Comparison of ENCODE assay signal across 8 cellular contexts in genomic region chr2:168890006-168890782, GRCh38. TPM values are rescaled to one million over a fixed set of nuclear protein-coding genes. Genes with fewer than 3 reads are reported as not detected.
DNase-seq lines count a peak whose midpoint lies in the region; ATAC-seq and TF ChIP-seq lines count a peak whose summit lies in the region.

Gene SPC25 (minus strand): TSS chr2:168890430. CDS start chr2:168889519, 911 bp downstream.

- intact Hi-C loops in Right ventricle myocardium inferior (cut with DNase I), result no loop called here
- intact Hi-C loops in ovary (cut with DNase I), result no loop called here
- intact Hi-C loops in tibial artery (cut with DNase I; ENCODE audit: low total_unique reads), result no loop called here

- 1% methylated on average over 38 of the region's 38 CpGs for WGBS in ovary, 3 donors

- peaks cover 15 to 37% of the 10 kb centered on the region in 2 donors for H3K36me3 Mint-ChIP-seq in activated naive CD4-positive, alpha-beta T cell treated with anti-CD3 and anti-CD28 coated beads, Interleukin-2, amount 50 U/mL, for 72 hours

- H3K4me3 ChIP-seq in ovary (peak within 1 kb of the TSS; percentile 49), tibial artery (peak within 1 kb of the TSS; percentile 47 to 59)

- H3K9me3 ChIP-seq in ovary, result no peaks in the 10 kb centered on the region
- no peaks in the 10 kb centered on the region for H3K9me3 ChIP-seq in tibial artery

- peak within 1 kb of the TSS; percentile 93 for H3K27ac Mint-ChIP-seq in activated naive CD4-positive, alpha-beta T cell treated with anti-CD3 and anti-CD28 coated beads, Interleukin-2, amount 50 U/mL, for 72 hours

- H3K4me1 ChIP-seq in ovary (ENCODE audit: insufficient read depth) (no peaks in the 10 kb centered on the region), tibial artery (peaks cover 0 to 12% (median 6%) of the 10 kb centered on the region in 4 donors)

- DNase-seq in NCI-H1092 treated with DMSO at 0.1 percent for 48 hours (lab: John Stamatoyannopoulos, UW), result peak; percentile 89
- peak; percentile 96 for DNase-seq in SKM-1 treated with dmso at 0.1 percent for 144 hours (lab: John Stamatoyannopoulos, UW; ENCODE audit: unreplicated experiment)
- peak; percentile 84 to 90 for DNase-seq in activated naive CD4-positive, alpha-beta T cell treated with anti-CD3 and anti-CD28 coated beads, Interleukin-2, amount 50 U/mL, for 72 hours (ENCODE audit: low spot score in 2 of 2)
- DNase-seq in Right ventricle myocardium inferior (ENCODE audit: missing footprints), result peak; percentile 91
- peak; percentile 85 to 91 (median 88) for DNase-seq in ovary
- DNase-seq in tibial artery, result peak; percentile 80 to 89

- H3K27ac ChIP-seq in ovary (no peak within 1 kb of the TSS), tibial artery (no peak within 1 kb of the TSS)

- TF ChIP-seq CTCF in ovary (IDR thresholded peaks at IDR 0.05) (peak in 1 of 3 donors; percentile 24), tibial artery (IDR thresholded peaks at IDR 0.05) (peak; percentile 8 to 20)

- H3K9me3 Mint-ChIP-seq in activated naive CD4-positive, alpha-beta T cell treated with anti-CD3 and anti-CD28 coated beads, Interleukin-2, amount 50 U/mL, for 72 hours, result no peaks in the 10 kb centered on the region

- ATAC-seq in HG02623 (IDR thresholded peaks at IDR 0.05; ENCODE audit: unreplicated experiment), result peak; percentile 100
- ATAC-seq in activated naive CD4-positive, alpha-beta T cell treated with anti-CD3 and anti-CD28 coated beads, Interleukin-2, amount 50 U/mL, for 72 hours, result peak; percentile 99 to 100
- ATAC-seq in Right ventricle myocardium inferior, result peak; percentile 96

- H3K27me3 ChIP-seq in ovary, result no peaks in the 10 kb centered on the region
- H3K27me3 ChIP-seq in tibial artery, result no peaks in the 10 kb centered on the region

- TF ChIP-seq EP300 in ovary (IDR thresholded peaks at IDR 0.05), result no peak

- peak; percentile 34 for TF ChIP-seq POLR2A in GM10847 (IDR thresholded peaks at IDR 0.05; ENCODE audit: extremely low read depth, insufficient read length)
- no peak for TF ChIP-seq POLR2A in ovary (IDR thresholded peaks at IDR 0.05)

- H3K36me3 ChIP-seq in ovary (no peaks in the 10 kb centered on the region), tibial artery (no peaks in the 10 kb centered on the region)

RNA-seq across cellular contexts. Expression of gene SPC25, which starts in this region (rescaled TPM):
- total RNA-seq in activated naive CD4-positive, alpha-beta T cell treated with anti-CD3 and anti-CD28 coated beads, Interleukin-2, amount 50 U/mL, for 72 hours, result 10 to 100 TPM; 28.5 to 50.5 TPM
- total RNA-seq in Right ventricle myocardium inferior, result 0.60 TPM
- 1 to 10 TPM in 2 of 7 donors, under 1 TPM in 5; 0.34 to 2.4 (median 0.66) TPM for total RNA-seq in ovary
- polyA plus RNA-seq in ovary, result 1 to 10 TPM in 1 of 2 donors, under 1 TPM in 1; 0.85 to 1.3 TPM

Comparison
In these comparisons a context has a peak if more than half of its experiments do, and no peak if none do; other contexts are left out.
1. RNA of gene SPC25 (total RNA-seq): 28.5 to 50.5 TPM in activated naive CD4-positive, alpha-beta T cell treated with anti-CD3 and anti-CD28 coated beads, Interleukin-2, amount 50 U/mL, for 72 hours; 0.34 to 2.4 TPM in ovary and 0.60 TPM in Right ventricle myocardium inferior (single experiment); every median in the first group is over 4 times any median in the second.
2. Peak in DNase-seq and ATAC-seq in Right ventricle myocardium inferior; RNA of the gene not detected or under 1 TPM.
3. Peak in every context shown above with its lines, with median percentiles within 50 percentile points of each other: ATAC-seq and DNase-seq.